ENCODE assay signal across 8 cellular contexts in the genomic region with DNA sequence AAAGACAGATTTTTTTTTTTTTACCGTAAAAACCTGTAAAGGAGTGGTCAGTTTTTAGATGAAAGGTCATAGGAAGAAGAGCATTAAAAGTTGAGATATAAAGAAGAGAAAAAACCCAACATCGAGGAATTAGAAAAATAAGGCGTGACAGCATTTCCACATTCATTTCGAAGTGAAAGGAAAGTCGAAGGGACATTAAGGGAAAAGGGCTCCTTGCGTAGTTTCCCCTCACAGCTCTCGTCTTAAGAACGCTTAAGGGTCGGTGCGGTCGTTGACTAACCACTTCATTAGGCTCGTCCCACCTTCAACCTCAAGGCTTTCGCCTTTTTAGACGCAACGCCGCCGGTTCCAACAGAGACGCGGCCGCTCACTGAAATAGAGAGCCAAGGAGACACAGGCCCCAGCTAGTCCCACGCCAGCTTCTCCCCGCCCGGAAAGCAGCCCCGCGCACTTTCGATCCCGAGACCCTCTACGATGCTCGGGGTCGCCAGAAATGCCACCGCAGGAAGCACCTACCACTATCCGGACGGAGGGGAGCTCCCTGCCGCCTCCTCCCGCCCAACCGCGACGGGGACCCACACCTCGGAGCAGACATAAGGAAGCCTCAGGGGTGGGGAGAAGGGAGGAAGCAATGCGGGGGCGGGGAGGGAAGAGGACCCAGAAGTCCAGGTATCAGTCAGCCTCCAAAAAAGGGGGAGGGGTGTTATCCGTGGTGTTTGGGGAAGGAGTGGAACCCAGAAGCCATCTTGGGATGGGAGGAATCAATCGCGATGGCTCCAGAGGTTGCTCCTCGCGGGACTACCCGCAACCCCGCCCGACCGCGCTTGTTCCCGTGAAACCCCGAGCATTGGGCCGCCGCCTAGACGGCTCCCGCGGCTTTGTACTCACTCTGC. TPM values are rescaled to one million over a fixed set of nuclear protein-coding genes. Genes with fewer than 3 reads are reported as not detected.
DNase-seq lines count a peak whose midpoint lies in the region; ATAC-seq, FAIRE-seq and TF ChIP-seq lines count a peak whose summit lies in the region.

No MANE protein-coding gene starts in this region.

- H3K18ac ChIP-seq in H1 (ENCODE audit: extremely low read depth, low read length) (peak overlapping the region; percentile 97), mesendoderm (ENCODE audit: low read length) (peak overlapping the region; percentile 98)

- peak overlapping the region; percentile 99 for H2AK5ac ChIP-seq in H1 (ENCODE audit: low read depth, low read length)
- peak overlapping the region; percentile 27 for H2AK5ac ChIP-seq in mesendoderm (ENCODE audit: low read length)

- DNase-seq in AG04449 (ENCODE audit: low read depth, low spot score) (no peak), NCI-H526 (lab: John Stamatoyannopoulos, UW) (peak; percentile 45 to 83), H1 (ENCODE audit: low read depth in 1 of 2, low spot score in 2 of 2) (peak in 1 of 2 experiments; percentile 60), mesendoderm (peak; percentile 83)
- DNase-seq in activated CD8-positive, alpha-beta memory T cell treated with anti-CD3 and anti-CD28 coated beads, Interleukin-2, amount 50 U/mL, for 24 hours (ENCODE audit: extremely low read depth), result peak; percentile 10
- DNase-seq in stimulated activated CD8-positive, alpha-beta memory T cell treated with anti-CD3 and anti-CD28 coated beads, Interleukin-15, amount 100 ng/mL, for 4 hours (ENCODE audit: low read depth in 2 of 2), result peak; percentile 20 to 23

- H2BK120ac ChIP-seq in H1 (replicated peaks; ENCODE audit: low read depth, low read length) (peak overlapping the region; percentile 94), mesendoderm (ENCODE audit: low read depth, low read length) (peak overlapping the region; percentile 94)

- H2BK20ac ChIP-seq in H1 (ENCODE audit: low read length), result no peak overlapping the region

- H3K4me3 ChIP-seq in AG04449 (ENCODE audit: low read depth, low read length) (peak overlapping the region; percentile 98), H1 (ENCODE audit: extremely low read depth in 1 of 4, insufficient read depth in 2 of 4, low read depth in 3 of 4, low read length in 4 of 4) (peak overlapping the region; percentile 89 to 100 (median 100)), mesendoderm (ENCODE audit: low read length) (peak overlapping the region; percentile 82)

- H3K23ac ChIP-seq in H1 (ENCODE audit: insufficient read length) (peak overlapping the region; percentile 75), mesendoderm (ENCODE audit: low read length) (peak overlapping the region; percentile 98)

- H3K4me2 ChIP-seq in H1 (ENCODE audit: insufficient read depth in 1 of 2, low read depth in 2 of 2, low read length in 2 of 2) (peak overlapping the region; percentile 66 to 74), mesendoderm (ENCODE audit: low read length) (peak overlapping the region; percentile 14)

- H2BK5ac ChIP-seq in H1 (ENCODE audit: low read depth, low read length) (peak overlapping the region; percentile 100), mesendoderm (ENCODE audit: low read length) (peak overlapping the region; percentile 94)

- TF ChIP-seq EP300 in H1 (IDR thresholded peaks at IDR 0.05; ENCODE audit: borderline replicate concordance in 1 of 2, low read depth in 2 of 2, low read length in 2 of 2), result no peak

- no peaks in the 10 kb centered on the region for H3K9me3 ChIP-seq in H1 (ENCODE audit: insufficient read depth in 2 of 2, low read depth in 1 of 2, low read length in 1 of 2)

- H2BK15ac ChIP-seq in H1 (ENCODE audit: low read length) (0 out of 2 replicates have a peak overlapping the region, but pooled peaks have one; percentile 19), mesendoderm (replicated peaks; ENCODE audit: low read depth) (no peak overlapping the region)

- H4K20me1 ChIP-seq in H1 (replicated peaks in 1 of 2; ENCODE audit: control insufficient read depth in 1 of 2, insufficient read depth in 2 of 2, low read length in 2 of 2), result peaks cover 14 to 33% of the 10 kb centered on the region in 2 experiments

- H3K79me2 ChIP-seq in H1 (ENCODE audit: control insufficient read depth in 1 of 2, insufficient read depth in 2 of 2, low read length in 2 of 2), result peaks cover 45 to 57% of the 10 kb centered on the region in 2 experiments
- H3K79me2 ChIP-seq in mesendoderm (ENCODE audit: control insufficient read depth, insufficient read depth, low read length), result peaks cover 52% of the 10 kb centered on the region

- H4K8ac ChIP-seq in H1 (ENCODE audit: extremely low read depth, insufficient read depth, low read length) (peak overlapping the region; percentile 100), mesendoderm (ENCODE audit: low read depth, low read length) (no peak overlapping the region)

- TF ChIP-seq POLR2A in H1 (IDR thresholded peaks at IDR 0.05; ENCODE audit: control extremely low read depth in 1 of 2, low read depth in 2 of 2, low read length in 2 of 2), result no peak

- TF ChIP-seq CTCF in AG04449 (IDR thresholded peaks at IDR 0.05; ENCODE audit: insufficient read depth, low read length, missing control alignments) (no peak), H1 (IDR thresholded peaks at IDR 0.05; ENCODE audit: control extremely low read depth in 1 of 3, insufficient read depth in 1 of 3, low read depth in 1 of 3, low read length in 3 of 3) (no peak)

- no peaks in the 10 kb centered on the region for H3K27me3 ChIP-seq in H1 (replicated peaks in 1 of 4; ENCODE audit: control insufficient read depth in 3 of 4, extremely low read depth in 1 of 4, insufficient read depth in 3 of 4, low read length in 3 of 4)
- no peaks in the 10 kb centered on the region for H3K27me3 ChIP-seq in mesendoderm (ENCODE audit: insufficient read depth, low read length, poor library complexity)

- WGBS in H1 (ENCODE audit: extremely low coverage in 1 of 2, insufficient coverage in 1 of 2, insufficient read length in 1 of 2, insufficient replicate concordance in 2 of 2, low coverage in 1 of 2, low lambda C conversion rate in 2 of 2, missing lambda C conversion rate in 1 of 2), 2 experiments, result 1% methylated on average over 43 of the region's 58 CpGs; no CpG with 5 or more reads in 1 of the 2 experiments
- no CpG with 5 or more reads among the region's 58 CpGs for WGBS in mesendoderm (ENCODE audit: extremely low coverage, insufficient coverage, low lambda C conversion rate)

- H3K79me1 ChIP-seq in H1 (ENCODE audit: low read depth, low read length) (no peaks in the 10 kb centered on the region), mesendoderm (ENCODE audit: low read length) (no peaks in the 10 kb centered on the region)

- H3K14ac ChIP-seq in H1 (ENCODE audit: insufficient read length), result peak overlapping the region; percentile 92

- POLR2A ChIA-PET in AG04449 (lab: Yijun Ruan, JAX), result interaction anchor here (0.6 kb wide), 1 partner anchor 1171 kb away, joined by 3 read pairs; no protein-coding TSS in a partner anchor
- POLR2A ChIA-PET in H1 (lab: Charles Lee; ENCODE audit: partially characterized antibody), result interaction anchor here (0.6 to 5.8 kb wide), 46 partner anchors 7 to 427 kb away, joined by 3 to 52 read pairs (median 4); a partner anchor contains a TSS

- no peak overlapping the region for H2AFZ ChIP-seq in H1 (ENCODE audit: low read length)

- H3K4ac ChIP-seq in H1 (replicated peaks; ENCODE audit: insufficient read length, low read depth, low read length) (peak overlapping the region; percentile 100), mesendoderm (ENCODE audit: low read depth, low read length) (peak overlapping the region; percentile 99)

- H2BK12ac ChIP-seq in H1 (ENCODE audit: low read depth, low read length), result peak overlapping the region; percentile 68

- ATAC-seq in GM18517 (IDR thresholded peaks at IDR 0.05; ENCODE audit: unreplicated experiment), result peak; percentile 26
- peak; percentile 17 for ATAC-seq in HG03064 (IDR thresholded peaks at IDR 0.05; ENCODE audit: low read depth, unreplicated experiment)

- H3K23me2 ChIP-seq in H1 (ENCODE audit: low read depth, low read length), result no peaks in the 10 kb centered on the region; the same call in 1 of the 2 replicates

- CTCF ChIA-PET in AG04449 (lab: Yijun Ruan, JAX), result interaction anchor here (0.9 to 3.5 kb wide), 7 partner anchors 11 to 269 kb away, joined by 3 to 22 read pairs (median 4); no protein-coding TSS in a partner anchor
- CTCF ChIA-PET in H1 (lab: Charles Lee; ENCODE audit: partially characterized antibody), result interaction anchor here (0.6 kb wide), 1 partner anchor 253 kb away, joined by 3 read pairs; no protein-coding TSS in a partner anchor

- no peak for TF ChIP-seq RAD21 in H1 (IDR thresholded peaks at IDR 0.05 in 1 of 2, conservative IDR thresholded peaks at IDR 0.05 in 1 of 2; ENCODE audit: low read depth in 2 of 2, low read length in 2 of 2)

- peak overlapping the region; percentile 97 for H3K56ac ChIP-seq in H1 (replicated peaks; ENCODE audit: insufficient read length, low read depth, low read length)
- H3K56ac ChIP-seq in mesendoderm (ENCODE audit: low read length), result peak overlapping the region; percentile 98

- H3K4me1 ChIP-seq in H1 (replicated peaks in 1 of 4; ENCODE audit: control insufficient read depth in 3 of 4, insufficient read depth in 4 of 4, low read length in 3 of 4) (peaks cover 0 to 10% (median 5%) of the 10 kb centered on the region in 4 experiments; a peak in 5 of 7 replicates), mesendoderm (ENCODE audit: control insufficient read depth, low read depth, low read length) (no peaks in the 10 kb centered on the region)

- H3K9ac ChIP-seq in H1 (replicated peaks in 1 of 4; ENCODE audit: extremely low read depth in 1 of 4, low read depth in 3 of 4, low read length in 3 of 4), result peak overlapping the region; percentile 96 to 100 (median 100)
- H3K9ac ChIP-seq in mesendoderm (ENCODE audit: low read length), result peak overlapping the region; percentile 98

- H4K5ac ChIP-seq in H1 (ENCODE audit: insufficient read length, low read depth, low read length) (peak overlapping the region; percentile 100), mesendoderm (ENCODE audit: low read length) (no peak overlapping the region)

- peak overlapping the region; percentile 100 for H4K91ac ChIP-seq in H1 (replicated peaks; ENCODE audit: insufficient read length, low read length)

- no peak for FAIRE-seq in H1 (lab: Jason Lieb, UNC)

- peaks cover 0 to 2% (median 0%) of the 10 kb centered on the region in 4 experiments; a peak in 1 of 8 replicates for H3K36me3 ChIP-seq in H1 (ENCODE audit: control insufficient read depth in 2 of 4, insufficient read depth in 4 of 4, low read length in 3 of 4)
- H3K36me3 ChIP-seq in mesendoderm (ENCODE audit: control insufficient read depth, insufficient read depth, low read length), result no peaks in the 10 kb centered on the region

- H3K27ac ChIP-seq in H1 (ENCODE audit: low read depth, low read length) (peak overlapping the region; percentile 100), mesendoderm (ENCODE audit: low read depth, low read length) (peak overlapping the region; percentile 69)

RNA-seq across cellular contexts. Expression of a gene that starts 0.6 kb away (rescaled TPM):
- 122 and 125 TPM in 2 replicates for total RNA-seq in H1 (2021; fragmentation: NEBNext Ultra II Directional; extraction: Animal tissue kit (Norgen Biotek cat#: 25700))
- 54.4 and 116 TPM in 2 replicates for polyA plus RNA-seq in H1 (2011; rRNA removed)
- 69.8 TPM for polyA plus RNA-seq in H1 (2011; cell fraction: cytosol; rRNA removed)
- polyA plus RNA-seq in H1 (2011; cell fraction: nucleus; rRNA removed), result 38.2 TPM
- 80.3 to 93.1 TPM (median 84.8 TPM) in 4 replicates for polyA plus RNA-seq in H1 (2012, experiment 1 of 2)
- 11.4 TPM for polyA plus RNA-seq in H1 (2012, experiment 2 of 2)
- 75.1 TPM for polyA plus RNA-seq in H1 (2013, experiment 1 of 2)
- polyA plus RNA-seq in H1 (2013, experiment 2 of 2), result 77.3 TPM
- 77.5 and 105 TPM in 2 replicates for polyA minus RNA-seq in H1 (2011; rRNA and poly(A)+ RNA removed)
- polyA minus RNA-seq in H1 (2011; cell fraction: cytosol; rRNA and poly(A)+ RNA removed), result 84.0 TPM
- polyA minus RNA-seq in H1 (2011; cell fraction: nucleus; rRNA and poly(A)+ RNA removed), result 87.1 TPM
- polyA plus RNA-seq in mesendoderm (2013, experiment 1 of 2), result 100 TPM
- polyA plus RNA-seq in mesendoderm (2013, experiment 2 of 2), result 100.0 TPM
